In genomic region chr17:76304226-76305134, GRCh38 we compare ENCODE assay signal across 1 cellular context.
A peak's percentile ranks its signal among the peaks of the same experiment; 100 is the strongest.
TF ChIP-seq lines count a peak whose summit lies in the region.

No MANE protein-coding gene starts in this region.

TF ChIP-seq in HepG2, 621 proteins besides CTCF, POLR2A, EP300 and RAD21 (continued from another document):
- TF ChIP-seq ZBTB34 (CRISPR knock-in tag; IDR thresholded peaks at IDR 0.05): no peak
- TF ChIP-seq CBX5 (CRISPR knock-in tag; IDR thresholded peaks at IDR 0.05; ENCODE audit: borderline replicate concordance): 0 out of 2 replicates have a peak, but pooled peaks have one; percentile 16
- TF ChIP-seq MED8 (CRISPR knock-in tag; IDR thresholded peaks at IDR 0.05; ENCODE audit: insufficient replicate concordance): peak; percentile 17
- no peak for TF ChIP-seq TP53 (CRISPR knock-in tag; conservative IDR thresholded peaks at IDR 0.05)
- TF ChIP-seq ZNF274 (CRISPR knock-in tag; IDR thresholded peaks at IDR 0.05): 0 out of 2 replicates have a peak, but pooled peaks have one; percentile 29
- no peak for TF ChIP-seq ZNF205 (CRISPR knock-in tag; IDR thresholded peaks at IDR 0.05)
- TF ChIP-seq ZNF577 (CRISPR knock-in tag; IDR thresholded peaks at IDR 0.05; ENCODE audit: borderline replicate concordance, low read depth): no peak
- TF ChIP-seq ZNF207 (IDR thresholded peaks at IDR 0.05; ENCODE audit: borderline replicate concordance): no peak
- TF ChIP-seq RFX5 (IDR thresholded peaks at IDR 0.05; ENCODE audit: low read depth, low read length): no peak
- TF ChIP-seq ZNF552 (CRISPR knock-in tag; IDR thresholded peaks at IDR 0.05; ENCODE audit: borderline replicate concordance): no peak
- peak; percentile 65 for TF ChIP-seq TARDBP (CRISPR knock-in tag; IDR thresholded peaks at IDR 0.05)
- no peak for TF ChIP-seq ZNF589 (CRISPR knock-in tag; conservative IDR thresholded peaks at IDR 0.05)
- TF ChIP-seq ZNF800 (CRISPR knock-in tag; IDR thresholded peaks at IDR 0.05): no peak
- 0 out of 2 replicates have a peak, but pooled peaks have one; percentile 84 for TF ChIP-seq PAF1 (CRISPR knock-in tag; IDR thresholded peaks at IDR 0.05)
